Comparison of ENCODE assay signal across 1 cellular context in genomic region chr1:231162300-231162969, GRCh38.
TF ChIP-seq lines count a peak whose summit lies in the region.

No MANE protein-coding gene starts in this region.

TF ChIP-seq in WTC11, 78 proteins besides CTCF, POLR2A, EP300 and RAD21 (continued from another document and continues in another):
- TF ChIP-seq E2F1 (CRISPR knock-in tag; IDR thresholded peaks at IDR 0.05) = no peak
- peak; percentile 70; the same call in 1 of the 2 replicates for TF ChIP-seq SP1 (CRISPR knock-in tag; conservative IDR thresholded peaks at IDR 0.05)
- TF ChIP-seq JAZF1 (CRISPR knock-in tag; IDR thresholded peaks at IDR 0.05) = no peak
- TF ChIP-seq ETV6 (CRISPR knock-in tag; IDR thresholded peaks at IDR 0.05) = peak; percentile 74; the same call in 1 of the 2 replicates
- no peak for TF ChIP-seq ZSCAN18 (CRISPR knock-in tag; IDR thresholded peaks at IDR 0.05)
- peak; percentile 66; the same call in 1 of the 2 replicates for TF ChIP-seq CREM (CRISPR knock-in tag; IDR thresholded peaks at IDR 0.05)
- TF ChIP-seq HMGA2 (CRISPR knock-in tag; IDR thresholded peaks at IDR 0.05) = no peak
- TF ChIP-seq JUN (CRISPR knock-in tag; IDR thresholded peaks at IDR 0.05) = peak; percentile 93; the same call in 1 of the 2 replicates
- TF ChIP-seq SOX15 (CRISPR knock-in tag; IDR thresholded peaks at IDR 0.05) = no peak
- TF ChIP-seq GABPB1 (CRISPR knock-in tag; IDR thresholded peaks at IDR 0.05) = peak; percentile 62
- TF ChIP-seq, protein P1, sequence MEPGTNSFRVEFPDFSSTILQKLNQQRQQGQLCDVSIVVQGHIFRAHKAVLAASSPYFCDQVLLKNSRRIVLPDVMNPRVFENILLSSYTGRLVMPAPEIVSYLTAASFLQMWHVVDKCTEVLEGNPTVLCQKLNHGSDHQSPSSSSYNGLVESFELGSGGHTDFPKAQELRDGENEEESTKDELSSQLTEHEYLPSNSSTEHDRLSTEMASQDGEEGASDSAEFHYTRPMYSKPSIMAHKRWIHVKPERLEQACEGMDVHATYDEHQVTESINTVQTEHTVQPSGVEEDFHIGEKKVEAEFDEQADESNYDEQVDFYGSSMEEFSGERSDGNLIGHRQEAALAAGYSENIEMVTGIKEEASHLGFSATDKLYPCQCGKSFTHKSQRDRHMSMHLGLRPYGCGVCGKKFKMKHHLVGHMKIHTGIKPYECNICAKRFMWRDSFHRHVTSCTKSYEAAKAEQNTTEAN (CRISPR knock-in tag; IDR thresholded peaks at IDR 0.05) = peak; percentile 85
- TF ChIP-seq FOXP1 (CRISPR knock-in tag; IDR thresholded peaks at IDR 0.05; ENCODE audit: borderline replicate concordance) = peak; percentile 97
- TF ChIP-seq NFYB (CRISPR knock-in tag; conservative IDR thresholded peaks at IDR 0.05; ENCODE audit: low read depth) = peak; percentile 21; the same call in 1 of the 2 replicates
- TF ChIP-seq ZNF317 (CRISPR knock-in tag; IDR thresholded peaks at IDR 0.05; ENCODE audit: borderline replicate concordance, low read depth) = 0 out of 2 replicates have a peak, but pooled peaks have one; percentile 14
- no peak for TF ChIP-seq SMAD4 (CRISPR knock-in tag; IDR thresholded peaks at IDR 0.05)
- TF ChIP-seq ELF4 (CRISPR knock-in tag; IDR thresholded peaks at IDR 0.05; ENCODE audit: low read depth) = peak; percentile 93
- no peak for TF ChIP-seq ATF1 (CRISPR knock-in tag; IDR thresholded peaks at IDR 0.05)
- TF ChIP-seq ZNF232 (CRISPR knock-in tag; IDR thresholded peaks at IDR 0.05) = 0 out of 2 replicates have a peak, but pooled peaks have one; percentile 87
- peak; percentile 77; the same call in 1 of the 2 replicates for TF ChIP-seq FOXK1 (CRISPR knock-in tag; IDR thresholded peaks at IDR 0.05)
- no peak for TF ChIP-seq ZNF121 (CRISPR knock-in tag; IDR thresholded peaks at IDR 0.05)
- TF ChIP-seq, protein P2, sequence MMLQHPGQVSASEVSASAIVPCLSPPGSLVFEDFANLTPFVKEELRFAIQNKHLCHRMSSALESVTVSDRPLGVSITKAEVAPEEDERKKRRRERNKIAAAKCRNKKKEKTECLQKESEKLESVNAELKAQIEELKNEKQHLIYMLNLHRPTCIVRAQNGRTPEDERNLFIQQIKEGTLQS (CRISPR knock-in tag; conservative IDR thresholded peaks at IDR 0.05) = no peak
- no peak for TF ChIP-seq IRF2 (CRISPR knock-in tag; IDR thresholded peaks at IDR 0.05; ENCODE audit: borderline replicate concordance, low read depth)
- TF ChIP-seq PRDM15 (CRISPR knock-in tag; IDR thresholded peaks at IDR 0.05) = no peak
- TF ChIP-seq, protein P3, sequence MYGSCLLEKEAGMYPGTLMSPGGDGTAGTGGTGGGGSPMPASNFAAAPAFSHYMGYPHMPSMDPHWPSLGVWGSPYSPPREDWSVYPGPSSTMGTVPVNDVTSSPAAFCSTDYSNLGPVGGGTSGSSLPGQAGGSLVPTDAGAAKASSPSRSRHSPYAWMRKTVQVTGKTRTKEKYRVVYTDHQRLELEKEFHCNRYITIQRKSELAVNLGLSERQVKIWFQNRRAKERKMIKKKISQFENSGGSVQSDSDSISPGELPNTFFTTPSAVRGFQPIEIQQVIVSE (CRISPR knock-in tag; IDR thresholded peaks at IDR 0.05; ENCODE audit: borderline replicate concordance) = no peak
- peak; percentile 91; the same call in 1 of the 2 replicates for TF ChIP-seq ZNF219 (CRISPR knock-in tag; IDR thresholded peaks at IDR 0.05; ENCODE audit: borderline replicate concordance)
- peak; percentile 94 for TF ChIP-seq FOXP4 (CRISPR knock-in tag; IDR thresholded peaks at IDR 0.05)
- TF ChIP-seq NFATC4 (CRISPR knock-in tag; IDR thresholded peaks at IDR 0.05) = no peak
- TF ChIP-seq, protein P4, sequence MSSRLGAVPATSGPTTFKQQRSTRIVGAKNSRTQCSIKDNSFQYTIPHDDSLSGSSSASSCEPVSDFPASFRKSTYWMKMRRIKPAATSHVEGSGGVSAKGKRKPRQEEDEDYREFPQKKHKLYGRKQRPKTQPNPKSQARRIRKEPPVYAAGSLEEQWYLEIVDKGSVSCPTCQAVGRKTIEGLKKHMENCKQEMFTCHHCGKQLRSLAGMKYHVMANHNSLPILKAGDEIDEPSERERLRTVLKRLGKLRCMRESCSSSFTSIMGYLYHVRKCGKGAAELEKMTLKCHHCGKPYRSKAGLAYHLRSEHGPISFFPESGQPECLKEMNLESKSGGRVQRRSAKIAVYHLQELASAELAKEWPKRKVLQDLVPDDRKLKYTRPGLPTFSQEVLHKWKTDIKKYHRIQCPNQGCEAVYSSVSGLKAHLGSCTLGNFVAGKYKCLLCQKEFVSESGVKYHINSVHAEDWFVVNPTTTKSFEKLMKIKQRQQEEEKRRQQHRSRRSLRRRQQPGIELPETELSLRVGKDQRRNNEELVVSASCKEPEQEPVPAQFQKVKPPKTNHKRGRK (CRISPR knock-in tag; IDR thresholded peaks at IDR 0.05; ENCODE audit: borderline replicate concordance) = 0 out of 2 replicates have a peak, but pooled peaks have one; percentile 49
- no peak for TF ChIP-seq PRRX2 (CRISPR knock-in tag; IDR thresholded peaks at IDR 0.05)
- no peak for TF ChIP-seq AFF4 (CRISPR knock-in tag; IDR thresholded peaks at IDR 0.05; ENCODE audit: borderline replicate concordance)
- TF ChIP-seq MXD4 (CRISPR knock-in tag; IDR thresholded peaks at IDR 0.05; ENCODE audit: borderline replicate concordance) = no peak
- TF ChIP-seq ARID4B (CRISPR knock-in tag; IDR thresholded peaks at IDR 0.05; ENCODE audit: borderline replicate concordance) = peak; percentile 85
- TF ChIP-seq TEAD1 (CRISPR knock-in tag; IDR thresholded peaks at IDR 0.05) = no peak
- TF ChIP-seq USF2 (CRISPR knock-in tag; IDR thresholded peaks at IDR 0.05) = no peak
